In the genomic region with DNA sequence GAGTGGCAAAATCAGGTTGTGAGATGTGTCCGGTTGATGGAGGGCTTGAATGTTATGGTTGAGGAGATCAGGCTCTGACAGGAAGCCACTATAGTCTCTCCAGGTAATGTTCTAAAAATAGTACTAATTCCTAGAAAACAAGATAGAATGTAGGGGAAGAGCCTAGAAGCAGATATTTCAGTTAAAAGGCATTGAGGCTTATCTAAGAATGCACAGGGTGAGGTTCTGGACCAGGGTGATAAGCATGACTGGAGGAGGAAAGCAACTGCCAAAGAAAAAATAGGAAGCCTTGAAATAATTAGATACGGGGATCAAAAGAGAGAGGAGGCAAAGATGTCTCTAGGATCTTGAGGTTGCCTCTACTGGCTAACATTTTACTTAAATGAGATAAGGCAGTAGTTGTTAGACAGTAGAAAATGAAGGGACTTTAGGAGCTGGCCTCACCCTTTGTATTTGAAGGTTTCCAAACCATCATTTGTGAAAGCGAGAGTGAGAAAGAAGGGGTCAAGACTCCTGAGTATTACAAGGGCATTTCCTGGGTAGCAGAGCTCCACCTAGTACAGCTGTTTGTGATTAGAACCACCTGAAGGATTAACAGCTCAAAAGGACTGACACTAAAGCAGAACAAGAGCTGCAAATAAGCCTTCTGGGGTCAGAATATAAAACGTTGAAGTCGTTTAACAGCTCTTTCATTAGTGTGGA, we compare ENCODE assay signal across 1 cellular context.
TF ChIP-seq lines count a peak whose summit lies in the region.

No MANE protein-coding gene starts in this region.

TF ChIP-seq in K562, 482 proteins besides CTCF, POLR2A, EP300 and RAD21 (continued from another document and continues in another):
- TF ChIP-seq, protein P1, sequence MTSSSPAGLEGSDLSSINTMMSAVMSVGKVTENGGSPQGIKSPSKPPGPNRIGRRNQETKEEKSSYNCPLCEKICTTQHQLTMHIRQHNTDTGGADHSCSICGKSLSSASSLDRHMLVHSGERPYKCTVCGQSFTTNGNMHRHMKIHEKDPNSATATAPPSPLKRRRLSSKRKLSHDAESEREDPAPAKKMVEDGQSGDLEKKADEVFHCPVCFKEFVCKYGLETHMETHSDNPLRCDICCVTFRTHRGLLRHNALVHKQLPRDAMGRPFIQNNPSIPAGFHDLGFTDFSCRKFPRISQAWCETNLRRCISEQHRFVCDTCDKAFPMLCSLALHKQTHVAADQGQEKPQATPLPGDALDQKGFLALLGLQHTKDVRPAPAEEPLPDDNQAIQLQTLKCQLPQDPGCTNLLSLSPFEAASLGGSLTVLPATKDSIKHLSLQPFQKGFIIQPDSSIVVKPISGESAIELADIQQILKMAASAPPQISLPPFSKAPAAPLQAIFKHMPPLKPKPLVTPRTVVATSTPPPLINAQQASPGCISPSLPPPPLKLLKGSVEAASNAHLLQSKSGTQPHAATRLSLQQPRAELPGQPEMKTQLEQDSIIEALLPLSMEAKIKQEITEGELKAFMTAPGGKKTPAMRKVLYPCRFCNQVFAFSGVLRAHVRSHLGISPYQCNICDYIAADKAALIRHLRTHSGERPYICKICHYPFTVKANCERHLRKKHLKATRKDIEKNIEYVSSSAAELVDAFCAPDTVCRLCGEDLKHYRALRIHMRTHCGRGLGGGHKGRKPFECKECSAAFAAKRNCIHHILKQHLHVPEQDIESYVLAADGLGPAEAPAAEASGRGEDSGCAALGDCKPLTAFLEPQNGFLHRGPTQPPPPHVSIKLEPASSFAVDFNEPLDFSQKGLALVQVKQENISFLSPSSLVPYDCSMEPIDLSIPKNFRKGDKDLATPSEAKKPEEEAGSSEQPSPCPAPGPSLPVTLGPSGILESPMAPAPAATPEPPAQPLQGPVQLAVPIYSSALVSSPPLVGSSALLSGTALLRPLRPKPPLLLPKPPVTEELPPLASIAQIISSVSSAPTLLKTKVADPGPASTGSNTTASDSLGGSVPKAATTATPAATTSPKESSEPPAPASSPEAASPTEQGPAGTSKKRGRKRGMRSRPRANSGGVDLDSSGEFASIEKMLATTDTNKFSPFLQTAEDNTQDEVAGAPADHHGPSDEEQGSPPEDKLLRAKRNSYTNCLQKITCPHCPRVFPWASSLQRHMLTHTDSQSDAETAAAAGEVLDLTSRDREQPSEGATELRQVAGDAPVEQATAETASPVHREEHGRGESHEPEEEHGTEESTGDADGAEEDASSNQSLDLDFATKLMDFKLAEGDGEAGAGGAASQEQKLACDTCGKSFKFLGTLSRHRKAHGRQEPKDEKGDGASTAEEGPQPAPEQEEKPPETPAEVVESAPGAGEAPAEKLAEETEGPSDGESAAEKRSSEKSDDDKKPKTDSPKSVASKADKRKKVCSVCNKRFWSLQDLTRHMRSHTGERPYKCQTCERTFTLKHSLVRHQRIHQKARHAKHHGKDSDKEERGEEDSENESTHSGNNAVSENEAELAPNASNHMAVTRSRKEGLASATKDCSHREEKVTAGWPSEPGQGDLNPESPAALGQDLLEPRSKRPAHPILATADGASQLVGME (CRISPR knock-in tag; IDR thresholded peaks at IDR 0.05): peak; percentile 64; the same call in 1 of the 2 replicates
- TF ChIP-seq GATAD2B (IDR thresholded peaks at IDR 0.05; ENCODE audit: borderline replicate concordance): peak; percentile 97
- TF ChIP-seq HDAC2 (IDR thresholded peaks at IDR 0.05): peak; percentile 96
- peak; percentile 90 to 100 for TF ChIP-seq TBL1XR1 (IDR thresholded peaks at IDR 0.05; ENCODE audit: low read length in 2 of 2)
- TF ChIP-seq ERF (CRISPR knock-in tag; IDR thresholded peaks at IDR 0.05): 0 out of 2 replicates have a peak, but pooled peaks have one; percentile 50
- peak; percentile 96 for TF ChIP-seq ZNF175 (CRISPR knock-in tag; IDR thresholded peaks at IDR 0.05; ENCODE audit: low read depth)
- TF ChIP-seq TCFL5 (CRISPR knock-in tag; conservative IDR thresholded peaks at IDR 0.05): no peak
- peak in 1 of 2 experiments; percentile 60; a peak in 2 of 4 replicates for TF ChIP-seq FOXA3 (CRISPR knock-in tag; conservative IDR thresholded peaks at IDR 0.05 in 1 of 2, IDR thresholded peaks at IDR 0.05 in 1 of 2)
- TF ChIP-seq, protein P2, sequence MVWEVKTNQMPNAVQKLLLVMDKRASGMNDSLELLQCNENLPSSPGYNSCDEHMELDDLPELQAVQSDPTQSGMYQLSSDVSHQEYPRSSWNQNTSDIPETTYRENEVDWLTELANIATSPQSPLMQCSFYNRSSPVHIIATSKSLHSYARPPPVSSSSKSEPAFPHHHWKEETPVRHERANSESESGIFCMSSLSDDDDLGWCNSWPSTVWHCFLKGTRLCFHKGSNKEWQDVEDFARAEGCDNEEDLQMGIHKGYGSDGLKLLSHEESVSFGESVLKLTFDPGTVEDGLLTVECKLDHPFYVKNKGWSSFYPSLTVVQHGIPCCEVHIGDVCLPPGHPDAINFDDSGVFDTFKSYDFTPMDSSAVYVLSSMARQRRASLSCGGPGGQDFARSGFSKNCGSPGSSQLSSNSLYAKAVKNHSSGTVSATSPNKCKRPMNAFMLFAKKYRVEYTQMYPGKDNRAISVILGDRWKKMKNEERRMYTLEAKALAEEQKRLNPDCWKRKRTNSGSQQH (CRISPR knock-in tag; IDR thresholded peaks at IDR 0.05): peak; percentile 96
- peak; percentile 74 for TF ChIP-seq ESRRA (IDR thresholded peaks at IDR 0.05; ENCODE audit: borderline replicate concordance, low read depth)
- TF ChIP-seq SMARCC2 (IDR thresholded peaks at IDR 0.05; ENCODE audit: low read depth): peak; percentile 99
- TF ChIP-seq CBX2 (IDR thresholded peaks at IDR 0.05; ENCODE audit: insufficient read depth, low read length, poor library complexity, severe bottlenecking): no peak
- peak in 1 of 2 experiments; percentile 92; a peak in 1 of 4 replicates for TF ChIP-seq NONO (IDR thresholded peaks at IDR 0.05; ENCODE audit: low read depth in 2 of 2, low read length in 1 of 2)
- 0 out of 2 replicates have a peak, but pooled peaks have one; percentile 23 for TF ChIP-seq GABPB1 (CRISPR knock-in tag; IDR thresholded peaks at IDR 0.05)
- TF ChIP-seq CBFA2T3 (IDR thresholded peaks at IDR 0.05): peak; percentile 100
- TF ChIP-seq NR3C1 (CRISPR knock-in tag; IDR thresholded peaks at IDR 0.05): no peak
- TF ChIP-seq, protein P3, sequence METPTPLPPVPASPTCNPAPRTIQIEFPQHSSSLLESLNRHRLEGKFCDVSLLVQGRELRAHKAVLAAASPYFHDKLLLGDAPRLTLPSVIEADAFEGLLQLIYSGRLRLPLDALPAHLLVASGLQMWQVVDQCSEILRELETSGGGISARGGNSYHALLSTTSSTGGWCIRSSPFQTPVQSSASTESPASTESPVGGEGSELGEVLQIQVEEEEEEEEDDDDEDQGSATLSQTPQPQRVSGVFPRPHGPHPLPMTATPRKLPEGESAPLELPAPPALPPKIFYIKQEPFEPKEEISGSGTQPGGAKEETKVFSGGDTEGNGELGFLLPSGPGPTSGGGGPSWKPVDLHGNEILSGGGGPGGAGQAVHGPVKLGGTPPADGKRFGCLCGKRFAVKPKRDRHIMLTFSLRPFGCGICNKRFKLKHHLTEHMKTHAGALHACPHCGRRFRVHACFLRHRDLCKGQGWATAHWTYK (CRISPR knock-in tag; IDR thresholded peaks at IDR 0.05): peak; percentile 82; the same call in 1 of the 2 replicates
- peak; percentile 33; the same call in 1 of the 2 replicates for TF ChIP-seq MAFF (IDR thresholded peaks at IDR 0.05; ENCODE audit: low read length)
- no peak for TF ChIP-seq ZNF707 (CRISPR knock-in tag; conservative IDR thresholded peaks at IDR 0.05)
- TF ChIP-seq, protein P4, sequence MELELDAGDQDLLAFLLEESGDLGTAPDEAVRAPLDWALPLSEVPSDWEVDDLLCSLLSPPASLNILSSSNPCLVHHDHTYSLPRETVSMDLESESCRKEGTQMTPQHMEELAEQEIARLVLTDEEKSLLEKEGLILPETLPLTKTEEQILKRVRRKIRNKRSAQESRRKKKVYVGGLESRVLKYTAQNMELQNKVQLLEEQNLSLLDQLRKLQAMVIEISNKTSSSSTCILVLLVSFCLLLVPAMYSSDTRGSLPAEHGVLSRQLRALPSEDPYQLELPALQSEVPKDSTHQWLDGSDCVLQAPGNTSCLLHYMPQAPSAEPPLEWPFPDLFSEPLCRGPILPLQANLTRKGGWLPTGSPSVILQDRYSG (tag; conservative IDR thresholded peaks at IDR 0.05; ENCODE audit: low read depth): 0 out of 2 replicates have a peak, but pooled peaks have one; percentile 40
- TF ChIP-seq NFE2L1 (tag; IDR thresholded peaks at IDR 0.05; ENCODE audit: borderline replicate concordance, low read depth): no peak
- TF ChIP-seq MCM3 (IDR thresholded peaks at IDR 0.05): no peak
- TF ChIP-seq NFE2 (IDR thresholded peaks at IDR 0.05; ENCODE audit: low read depth): peak; percentile 55; the same call in 1 of the 2 replicates
- TF ChIP-seq RFX5 (IDR thresholded peaks at IDR 0.05; ENCODE audit: low read depth, low read length): no peak
- TF ChIP-seq KDM5B (IDR thresholded peaks at IDR 0.05; ENCODE audit: insufficient replicate concordance, low read depth, low read length): peak; percentile 1
- TF ChIP-seq RBM22 (IDR thresholded peaks at IDR 0.05; ENCODE audit: low read depth, low read length, poor library complexity, severe bottlenecking): no peak
- no peak for TF ChIP-seq FOXP1 (CRISPR knock-in tag; IDR thresholded peaks at IDR 0.05)
- TF ChIP-seq, protein P5, sequence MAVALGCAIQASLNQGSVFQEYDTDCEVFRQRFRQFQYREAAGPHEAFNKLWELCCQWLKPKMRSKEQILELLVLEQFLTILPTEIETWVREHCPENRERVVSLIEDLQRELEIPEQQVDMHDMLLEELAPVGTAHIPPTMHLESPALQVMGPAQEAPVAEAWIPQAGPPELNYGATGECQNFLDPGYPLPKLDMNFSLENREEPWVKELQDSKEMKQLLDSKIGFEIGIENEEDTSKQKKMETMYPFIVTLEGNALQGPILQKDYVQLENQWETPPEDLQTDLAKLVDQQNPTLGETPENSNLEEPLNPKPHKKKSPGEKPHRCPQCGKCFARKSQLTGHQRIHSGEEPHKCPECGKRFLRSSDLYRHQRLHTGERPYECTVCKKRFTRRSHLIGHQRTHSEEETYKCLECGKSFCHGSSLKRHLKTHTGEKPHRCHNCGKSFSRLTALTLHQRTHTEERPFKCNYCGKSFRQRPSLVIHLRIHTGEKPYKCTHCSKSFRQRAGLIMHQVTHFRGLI (CRISPR knock-in tag; IDR thresholded peaks at IDR 0.05): peak; percentile 67; the same call in 1 of the 2 replicates
- TF ChIP-seq XRCC3 (IDR thresholded peaks at IDR 0.05): no peak
- TF ChIP-seq, protein P6, sequence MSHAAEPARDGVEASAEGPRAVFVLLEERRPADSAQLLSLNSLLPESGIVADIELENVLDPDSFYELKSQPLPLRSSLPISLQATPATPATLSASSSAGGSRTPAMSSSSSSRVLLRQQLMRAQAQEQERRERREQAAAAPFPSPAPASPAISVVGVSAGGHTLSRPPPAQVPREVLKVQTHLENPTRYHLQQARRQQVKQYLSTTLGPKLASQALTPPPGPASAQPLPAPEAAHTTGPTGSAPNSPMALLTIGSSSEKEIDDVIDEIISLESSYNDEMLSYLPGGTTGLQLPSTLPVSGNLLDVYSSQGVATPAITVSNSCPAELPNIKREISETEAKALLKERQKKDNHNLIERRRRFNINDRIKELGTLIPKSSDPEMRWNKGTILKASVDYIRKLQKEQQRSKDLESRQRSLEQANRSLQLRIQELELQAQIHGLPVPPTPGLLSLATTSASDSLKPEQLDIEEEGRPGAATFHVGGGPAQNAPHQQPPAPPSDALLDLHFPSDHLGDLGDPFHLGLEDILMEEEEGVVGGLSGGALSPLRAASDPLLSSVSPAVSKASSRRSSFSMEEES (CRISPR knock-in tag; IDR thresholded peaks at IDR 0.05): no peak
- TF ChIP-seq RBM34 (IDR thresholded peaks at IDR 0.05; ENCODE audit: borderline replicate concordance, insufficient read depth, low read length): no peak
- peak; percentile 94 for TF ChIP-seq ZNF644 (tag; IDR thresholded peaks at IDR 0.05; ENCODE audit: low read depth)
- no peak for TF ChIP-seq IFI16 (CRISPR knock-in tag; IDR thresholded peaks at IDR 0.05)
- no peak; the same call in 1 of the 2 replicates for TF ChIP-seq MYBL2 (IDR thresholded peaks at IDR 0.05; ENCODE audit: low read depth)
- no peak for TF ChIP-seq MYBL2 (CRISPR knock-in tag; IDR thresholded peaks at IDR 0.05; ENCODE audit: borderline replicate concordance)
- TF ChIP-seq, protein P7, sequence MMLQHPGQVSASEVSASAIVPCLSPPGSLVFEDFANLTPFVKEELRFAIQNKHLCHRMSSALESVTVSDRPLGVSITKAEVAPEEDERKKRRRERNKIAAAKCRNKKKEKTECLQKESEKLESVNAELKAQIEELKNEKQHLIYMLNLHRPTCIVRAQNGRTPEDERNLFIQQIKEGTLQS (IDR thresholded peaks at IDR 0.05): peak; percentile 53; the same call in 1 of the 2 replicates
- TF ChIP-seq, protein P7 (CRISPR knock-in tag; conservative IDR thresholded peaks at IDR 0.05): no peak
- TF ChIP-seq TBP (optimal IDR thresholded peaks at IDR 0.05; ENCODE audit: low read depth, low read length): no peak
- TF ChIP-seq ZNF282 (CRISPR knock-in tag; IDR thresholded peaks at IDR 0.05): no peak
- TF ChIP-seq ZNF253 (CRISPR knock-in tag; conservative IDR thresholded peaks at IDR 0.05): no peak
- TF ChIP-seq SMARCA4 (IDR thresholded peaks at IDR 0.05): peak; percentile 99
- TF ChIP-seq CEBPB (tag; IDR thresholded peaks at IDR 0.05): no peak; the same call in none of the 2 replicates
- no peak for TF ChIP-seq TFAM (CRISPR knock-in tag; conservative IDR thresholded peaks at IDR 0.05)
- peak; percentile 93 for TF ChIP-seq BCOR (IDR thresholded peaks at IDR 0.05)
- peak; percentile 64; the same call in 1 of the 2 replicates for TF ChIP-seq CREB1 (IDR thresholded peaks at IDR 0.05)
- TF ChIP-seq CREB1 (CRISPR knock-in tag; IDR thresholded peaks at IDR 0.05): no peak
- peak; percentile 99 for TF ChIP-seq SMARCE1 (IDR thresholded peaks at IDR 0.05)
